8 cellular contexts compared by ENCODE assay signal in the genomic region with DNA sequence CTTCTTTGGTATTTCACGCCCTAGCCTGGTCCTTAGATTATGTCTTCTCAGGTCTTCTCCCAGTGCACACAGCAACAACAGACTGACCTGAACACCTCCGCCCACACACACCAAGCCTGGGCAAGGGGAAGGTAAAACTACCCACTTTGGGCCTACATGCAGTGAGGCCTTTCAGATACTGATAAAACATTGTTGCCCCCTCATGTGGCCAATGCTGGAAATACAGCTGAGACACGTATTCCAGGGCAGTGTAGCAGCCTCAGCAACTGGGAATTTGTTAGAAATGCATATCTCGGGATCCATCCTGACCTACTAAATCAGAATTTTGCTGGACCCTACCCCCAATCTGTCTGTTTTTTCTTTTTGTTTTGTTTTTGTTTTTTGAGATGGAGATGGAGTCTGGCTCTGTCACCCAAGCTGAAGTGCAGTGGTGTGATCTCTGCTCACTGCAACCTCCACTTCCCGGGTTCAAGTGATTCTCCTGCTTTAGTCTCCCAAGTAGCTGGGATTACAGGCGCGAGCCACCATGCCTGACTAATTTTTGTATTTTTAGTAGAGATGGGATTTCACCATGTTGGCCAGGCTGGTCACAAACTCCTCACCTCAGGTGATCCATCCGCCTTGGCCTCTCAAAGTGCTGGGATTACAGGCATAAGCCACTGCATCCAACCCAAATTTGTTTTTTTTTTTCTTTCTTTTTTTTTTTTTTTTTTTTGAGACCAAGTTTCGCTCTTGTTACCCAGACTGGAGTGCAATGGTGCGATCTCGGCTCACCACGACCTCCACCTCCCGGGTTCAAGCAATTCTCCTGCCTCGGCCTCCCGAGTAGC. TPM values are rescaled to one million over a fixed set of nuclear protein-coding genes. Genes with fewer than 3 reads are reported as not detected.
A peak's percentile ranks its signal among the peaks of the same experiment; 100 is the strongest.
DNase-seq lines count a peak whose midpoint lies in the region; ATAC-seq, FAIRE-seq and TF ChIP-seq lines count a peak whose summit lies in the region.
"Not testable (repeated sequence)": the region's sequence is repeated elsewhere in the genome, so short reads cannot be mapped to it uniquely, and the experiment has no call there.

No MANE protein-coding gene starts in this region.

- intact Hi-C loops in K562 (cut with micrococcal nuclease): loop anchor here (1.0 kb wide), 2 partner anchors 56 to 114 kb away; no protein-coding TSS in a partner anchor
- intact Hi-C loops in right cardiac atrium (cut with DNase I): loop anchor here in 1 of 4 donors (10.0 kb wide), 1 partner anchor 53 kb away; no protein-coding TSS in a partner anchor
- intact Hi-C loops in prostate gland (cut with DNase I): loop anchor here (10.0 kb wide), 1 partner anchor 53 kb away; no protein-coding TSS in a partner anchor

- ATAC-seq in K562: peak; percentile 91
- peak; percentile 69 to 70 for ATAC-seq in right cardiac atrium
- ATAC-seq in thoracic aorta (ENCODE audit: insufficient number of reproducible peaks, low FRiP score, low read depth): peak; percentile 65

- peak; percentile 94 for FAIRE-seq in K562 (lab: Jason Lieb, UNC)

- not testable (repeated sequence) for BruUV-seq in K562 (replicated peaks; lab: Mats Ljungman, UMichigan)

- not testable (repeated sequence) for TF ChIP-seq EP300 in K562 (IDR thresholded peaks at IDR 0.05; ENCODE audit: low read length)

- TF ChIP-seq POLR2A in K562 (conservative IDR thresholded peaks at IDR 0.05): peak; percentile 40; the same call in 1 of the 2 replicates
- not testable (repeated sequence) for TF ChIP-seq POLR2A in prostate gland (IDR thresholded peaks at IDR 0.05)

- not testable (repeated sequence) for H2AFZ ChIP-seq in K562 (ENCODE audit: low read depth, low read length)

- WGBS in K562 (ENCODE audit: insufficient coverage, low coverage, missing lambda C conversion rate): 54% methylated on average over 11 of the region's 15 CpGs
- WGBS in right cardiac atrium: 76% methylated on average over 15 of the region's 15 CpGs
- 75% methylated on average over 15 of the region's 15 CpGs for whole genome bisulfite sequencing in prostate gland

- H3K36me3 ChIP-seq in K562 (ENCODE audit: control insufficient read depth, insufficient read depth, low read length) (peaks cover 67% of the 10 kb centered on the region), thoracic aorta (peaks cover 26% of the 10 kb centered on the region)
- not testable (repeated sequence) for H3K36me3 ChIP-seq in prostate gland

- H3K27ac ChIP-seq in K562 (ENCODE audit: extremely low read depth, low read depth, low read length); right cardiac atrium (ENCODE audit: low read length); prostate gland; thoracic aorta: not testable (repeated sequence)

- in situ Hi-C loops in K562 (cut with MboI): loop anchor here (5.0 kb wide), 1 partner anchor 105 kb away; no protein-coding TSS in a partner anchor

- TF ChIP-seq RAD21 in K562 (CRISPR knock-in tag; conservative IDR thresholded peaks at IDR 0.05 in 1 of 2, IDR thresholded peaks at IDR 0.05 in 1 of 2): peak; percentile 51 to 83; a peak in 3 of 4 replicates

- peak; percentile 52 for DNase-seq in GDM1 (lab: John Stamatoyannopoulos, UW)
- peak; percentile 72 for DNase-seq in HK-2 (ENCODE audit: unreplicated experiment)
- peak; percentile 53 to 84 for DNase-seq in NCI-H526 (lab: John Stamatoyannopoulos, UW)
- DNase-seq in activated CD4-positive, CD25-positive, alpha-beta regulatory T cell treated with anti-CD3 and anti-CD28 coated beads, Interleukin-2, amount 50 U/mL, for 16 hours (ENCODE audit: low read depth, low spot score): peak; percentile 63
- peak; percentile 73 to 90 (median 77) for DNase-seq in K562 (ENCODE audit: extremely low read depth in 1 of 4, low spot score in 3 of 4)
- peak; percentile 62 to 86 (median 73) for DNase-seq in right cardiac atrium
- peak; percentile 81 for DNase-seq in prostate gland (ENCODE audit: low spot score)
- peak; percentile 48 for DNase-seq in thoracic aorta (ENCODE audit: low spot score)

- H3K9me3 ChIP-seq in K562 (replicated peaks; ENCODE audit: control insufficient read depth, insufficient read depth, low read depth, low read length); right cardiac atrium (ENCODE audit: control insufficient read depth, low read length); prostate gland; thoracic aorta: not testable (repeated sequence)

- peak; percentile 85 to 92 (median 90) for TF ChIP-seq CTCF in K562 (IDR thresholded peaks at IDR 0.05 in 2 of 3, conservative IDR thresholded peaks at IDR 0.05 in 1 of 3; ENCODE audit: insufficient read depth in 2 of 3, low read depth in 1 of 3, low read length in 3 of 3)
- TF ChIP-seq CTCF in prostate gland (IDR thresholded peaks at IDR 0.05): peak; percentile 45 to 80 (median 72)
- peak; percentile 75 for TF ChIP-seq CTCF in thoracic aorta (IDR thresholded peaks at IDR 0.05)

- not testable (repeated sequence) for H3K4me2 ChIP-seq in K562 (ENCODE audit: insufficient read depth, low read length)

- not testable (repeated sequence) for H4K20me1 ChIP-seq in K562 (replicated peaks; ENCODE audit: control insufficient read depth, insufficient read depth, low read length)

- H3K27me3 ChIP-seq in K562 (ENCODE audit: control insufficient read depth in 2 of 2, insufficient read depth in 2 of 2, low read length in 2 of 2); right cardiac atrium (ENCODE audit: control insufficient read depth, insufficient read depth); prostate gland (replicated peaks; ENCODE audit: insufficient read depth); thoracic aorta (replicated peaks; ENCODE audit: insufficient read depth): not testable (repeated sequence)

- POLR2A ChIA-PET in K562 (lab: Yijun Ruan, JAX): interaction anchor here (0.6 to 13.5 kb wide), 19 partner anchors 9 to 120 kb away, joined by 3 to 310 read pairs (median 5); partner anchors contain the start of genes ABCF1, DHX16, MDC1 and MRPS18B

- not testable (repeated sequence) for H3K9ac ChIP-seq in K562 (ENCODE audit: insufficient read depth in 1 of 2, low read depth in 2 of 2, low read length in 2 of 2)

- H3K4me1 ChIP-seq in K562 (replicated peaks in 1 of 2; ENCODE audit: control insufficient read depth in 2 of 2, insufficient read depth in 2 of 2, low read length in 2 of 2): peaks cover 4 to 11% of the 10 kb centered on the region in 2 experiments; a peak in 4 of 5 replicates
- not testable (repeated sequence) for H3K4me1 ChIP-seq in right cardiac atrium (ENCODE audit: control insufficient read depth, insufficient read depth, low read length); prostate gland (replicated peaks); thoracic aorta (ENCODE audit: control insufficient read depth in 1 of 2, low read depth in 2 of 2)

- H3K9me1 ChIP-seq in K562 (ENCODE audit: control insufficient read depth, insufficient read depth, low read length): not testable (repeated sequence)

- H3K79me2 ChIP-seq in K562 (ENCODE audit: control insufficient read depth, insufficient read depth, low read length): not testable (repeated sequence)

- CTCF ChIA-PET in K562 (lab: Yijun Ruan, JAX; ENCODE audit: low intra/inter-chr PET ratio): interaction anchor here (0.8 to 1.8 kb wide), 4 partner anchors 8 to 116 kb away, joined by 3 to 17 read pairs (median 8); no protein-coding TSS in a partner anchor

- H3K4me3 ChIP-seq in K562; right cardiac atrium (ENCODE audit: low read length); prostate gland; thoracic aorta: not testable (repeated sequence)

RNA-seq across cellular contexts. Expression of gene PPP1R10, which starts 19.5 kb away (rescaled TPM):
- total RNA-seq in K562 (2011; cell fraction: chromatin; rRNA removed; ENCODE audit: low replicate concordance): 194 and 283 TPM in 2 replicates
- 176 and 243 TPM in 2 replicates for total RNA-seq in K562 (2011; cell fraction: nucleolus; rRNA removed)
- total RNA-seq in K562 (2011; cell fraction: nucleoplasm; rRNA removed): 172 and 194 TPM in 2 replicates
- total RNA-seq in K562 (2014; rRNA removed) (32.6 and 60.5 TPM in 2 replicates), K562 (2014; rRNA removed; fragmentation: Illumina TruSeq; extraction: Trizol) (49.7 TPM in 2 replicates), K562 (2015; rRNA removed; fragmentation: Illumina TruSeq; extraction: Trizol) (39.9 and 49.9 TPM in 2 replicates), K562 (2021) (65.5 and 69.9 TPM in 2 replicates), right cardiac atrium (10 to 100 TPM; 36.5 to 46.6 (median 43.4) TPM), prostate gland (10 to 100 TPM; 40.0 to 51.0 TPM), thoracic aorta (10 to 100 TPM; 28.7 to 43.1 TPM)
- polyA plus RNA-seq in K562 (2011; rRNA removed) (19.4 and 28.1 TPM in 2 replicates), K562 (2014; fragmentation: Illumina TruSeq; extraction: Trizol) (31.3 and 61.2 TPM in 2 replicates), K562 (2014; fragmentation: Nextera tagmentation; extraction: Ambion mirVana) (10 to 100 TPM; 14.1 to 21.9 TPM), K562 (2014; rRNA removed) (26.8 and 30.4 TPM in 2 replicates), right cardiac atrium (16.0 TPM)
- polyA plus RNA-seq in K562 (2011; cell fraction: cytosol; rRNA removed): 14.0 and 15.3 TPM in 2 replicates
- polyA plus RNA-seq in K562 (2011; cell fraction: nucleus; rRNA removed): 79.8 and 95.1 TPM in 2 replicates
- polyA plus RNA-seq in K562 (2012): 38.2 and 56.5 TPM in 2 replicates
- polyA minus RNA-seq in K562 (2011; rRNA and poly(A)+ RNA removed): 111 and 152 TPM in 2 replicates
- polyA minus RNA-seq in K562 (2011; cell fraction: cytosol; rRNA and poly(A)+ RNA removed): 27.6 and 30.5 TPM in 2 replicates
- polyA minus RNA-seq in K562 (2011; cell fraction: nucleus; rRNA and poly(A)+ RNA removed): 193 and 329 TPM in 2 replicates

RNA-seq across cellular contexts. Expression of gene MRPS18B, which starts 20.1 kb away (rescaled TPM):
- 34.1 and 72.7 TPM in 2 replicates for total RNA-seq in K562 (2011; cell fraction: chromatin; rRNA removed; ENCODE audit: low replicate concordance)
- total RNA-seq in K562 (2011; cell fraction: nucleolus; rRNA removed): 57.9 and 58.4 TPM in 2 replicates
- 49.2 and 50.2 TPM in 2 replicates for total RNA-seq in K562 (2011; cell fraction: nucleoplasm; rRNA removed)
- total RNA-seq in K562 (2014; rRNA removed): 134 and 143 TPM in 2 replicates
- total RNA-seq in K562 (2014; rRNA removed; fragmentation: Illumina TruSeq; extraction: Trizol): 159 TPM in 2 replicates
- 144 and 146 TPM in 2 replicates for total RNA-seq in K562 (2015; rRNA removed; fragmentation: Illumina TruSeq; extraction: Trizol)
- total RNA-seq in K562 (2021): 125 and 132 TPM in 2 replicates
- polyA plus RNA-seq in K562 (2011; rRNA removed): 177 and 178 TPM in 2 replicates
- polyA plus RNA-seq in K562 (2011; cell fraction: cytosol; rRNA removed): 261 and 277 TPM in 2 replicates
- polyA plus RNA-seq in K562 (2011; cell fraction: nucleus; rRNA removed): 41.8 and 46.9 TPM in 2 replicates
- polyA plus RNA-seq in K562 (2012): 141 and 165 TPM in 2 replicates
- polyA plus RNA-seq in K562 (2014; fragmentation: Illumina TruSeq; extraction: Trizol): 285 and 292 TPM in 2 replicates
- 100 to 1,000 TPM; 331 to 383 TPM for polyA plus RNA-seq in K562 (2014; fragmentation: Nextera tagmentation; extraction: Ambion mirVana)
- 180 and 270 TPM in 2 replicates for polyA plus RNA-seq in K562 (2014; rRNA removed)
- 121 and 136 TPM in 2 replicates for polyA minus RNA-seq in K562 (2011; rRNA and poly(A)+ RNA removed)
- 91.8 and 121 TPM in 2 replicates for polyA minus RNA-seq in K562 (2011; cell fraction: cytosol; rRNA and poly(A)+ RNA removed)
- polyA minus RNA-seq in K562 (2011; cell fraction: nucleus; rRNA and poly(A)+ RNA removed): 25.8 and 35.7 TPM in 2 replicates
- total RNA-seq in right cardiac atrium: 10 to 100 TPM; 60.2 to 77.5 (median 72.0) TPM
- polyA plus RNA-seq in right cardiac atrium: 97.6 TPM
- 10 to 100 TPM; 63.6 to 69.2 TPM for total RNA-seq in prostate gland
- 10 to 100 TPM; 23.6 to 27.3 TPM for total RNA-seq in thoracic aorta

RNA-seq across cellular contexts. Expression of gene ABCF1, which starts 26.3 kb away (rescaled TPM):
- 106 and 144 TPM in 2 replicates for total RNA-seq in K562 (2011; cell fraction: chromatin; rRNA removed; ENCODE audit: low replicate concordance)
- total RNA-seq in K562 (2011; cell fraction: nucleolus; rRNA removed): 68.8 and 74.0 TPM in 2 replicates
- 67.5 and 78.2 TPM in 2 replicates for total RNA-seq in K562 (2011; cell fraction: nucleoplasm; rRNA removed)
- total RNA-seq in K562 (2014; rRNA removed) (149 and 166 TPM in 2 replicates), K562 (2014; rRNA removed; fragmentation: Illumina TruSeq; extraction: Trizol) (102 and 114 TPM in 2 replicates), K562 (2015; rRNA removed; fragmentation: Illumina TruSeq; extraction: Trizol) (137 and 138 TPM in 2 replicates), K562 (2021) (120 and 138 TPM in 2 replicates), right cardiac atrium (10 to 100 TPM; 36.7 to 40.7 (median 39.2) TPM), prostate gland (10 to 100 TPM; 42.3 to 49.2 TPM), thoracic aorta (10 to 100 TPM; 24.2 to 52.1 TPM)
- polyA plus RNA-seq in K562 (2011; rRNA removed) (47.4 and 53.0 TPM in 2 replicates), K562 (2014; fragmentation: Illumina TruSeq; extraction: Trizol) (193 and 194 TPM in 2 replicates), K562 (2014; fragmentation: Nextera tagmentation; extraction: Ambion mirVana) (10 to 100 TPM; 41.6 to 43.5 TPM), K562 (2014; rRNA removed) (91.6 and 95.4 TPM in 2 replicates), right cardiac atrium (26.8 TPM)
- polyA plus RNA-seq in K562 (2011; cell fraction: cytosol; rRNA removed): 55.5 and 68.2 TPM in 2 replicates
- 107 and 119 TPM in 2 replicates for polyA plus RNA-seq in K562 (2011; cell fraction: nucleus; rRNA removed)
- polyA plus RNA-seq in K562 (2012): 94.3 and 135 TPM in 2 replicates
- 64.1 and 88.2 TPM in 2 replicates for polyA minus RNA-seq in K562 (2011; rRNA and poly(A)+ RNA removed)
- 70.7 and 87.6 TPM in 2 replicates for polyA minus RNA-seq in K562 (2011; cell fraction: cytosol; rRNA and poly(A)+ RNA removed)
- 30.8 and 44.9 TPM in 2 replicates for polyA minus RNA-seq in K562 (2011; cell fraction: nucleus; rRNA and poly(A)+ RNA removed)

RNA-seq across cellular contexts. Expression of gene ATAT1, which starts 29.1 kb away (rescaled TPM):
- 24.6 and 28.0 TPM in 2 replicates for total RNA-seq in K562 (2011; cell fraction: chromatin; rRNA removed; ENCODE audit: low replicate concordance)
- 10.2 and 12.0 TPM in 2 replicates for total RNA-seq in K562 (2011; cell fraction: nucleolus; rRNA removed)
- 21.6 and 43.5 TPM in 2 replicates for total RNA-seq in K562 (2011; cell fraction: nucleoplasm; rRNA removed)
- total RNA-seq in K562 (2014; rRNA removed) (1.00 and 2.9 TPM in 2 replicates), K562 (2014; rRNA removed; fragmentation: Illumina TruSeq; extraction: Trizol) (1.5 and 1.7 TPM in 2 replicates), K562 (2015; rRNA removed; fragmentation: Illumina TruSeq; extraction: Trizol) (1.6 and 1.7 TPM in 2 replicates), K562 (2021) (3.7 and 4.1 TPM in 2 replicates), right cardiac atrium (1 to 10 TPM; 2.6 to 3.5 (median 3.2) TPM), prostate gland (10 to 100 TPM in 1 of 2 donors, 1 to 10 TPM in 1; 8.7 to 11.0 TPM), thoracic aorta (10 to 100 TPM in 1 of 2 donors, 1 to 10 TPM in 1; 4.1 to 12.2 TPM)
- polyA plus RNA-seq in K562 (2011; rRNA removed) (4.2 and 7.4 TPM in 2 replicates), K562 (2014; fragmentation: Illumina TruSeq; extraction: Trizol) (4.3 and 5.8 TPM in 2 replicates), K562 (2014; fragmentation: Nextera tagmentation; extraction: Ambion mirVana) (under 1 TPM; 0.65 to 0.71 TPM), K562 (2014; rRNA removed) (4.9 and 5.1 TPM in 2 replicates), right cardiac atrium (2.8 TPM)
- polyA plus RNA-seq in K562 (2011; cell fraction: cytosol; rRNA removed): 4.0 and 6.1 TPM in 2 replicates
- 38.2 and 41.0 TPM in 2 replicates for polyA plus RNA-seq in K562 (2011; cell fraction: nucleus; rRNA removed)
- 4.5 and 6.2 TPM in 2 replicates for polyA plus RNA-seq in K562 (2012)
- 3.3 and 3.9 TPM in 2 replicates for polyA minus RNA-seq in K562 (2011; rRNA and poly(A)+ RNA removed)
- polyA minus RNA-seq in K562 (2011; cell fraction: cytosol; rRNA and poly(A)+ RNA removed): 1.5 and 2.3 TPM in 2 replicates
- 4.8 and 7.0 TPM in 2 replicates for polyA minus RNA-seq in K562 (2011; cell fraction: nucleus; rRNA and poly(A)+ RNA removed)

RNA-seq across cellular contexts. Expression of gene PRR3, which starts 40.4 kb away (rescaled TPM):
- total RNA-seq in K562 (2011; cell fraction: chromatin; rRNA removed; ENCODE audit: low replicate concordance): 30.7 and 40.4 TPM in 2 replicates
- 17.5 and 18.5 TPM in 2 replicates for total RNA-seq in K562 (2011; cell fraction: nucleolus; rRNA removed)
- total RNA-seq in K562 (2011; cell fraction: nucleoplasm; rRNA removed): 28.0 and 48.3 TPM in 2 replicates
- total RNA-seq in K562 (2014; rRNA removed): 25.3 and 27.7 TPM in 2 replicates
- 22.5 and 23.5 TPM in 2 replicates for total RNA-seq in K562 (2014; rRNA removed; fragmentation: Illumina TruSeq; extraction: Trizol)
- 31.9 and 33.6 TPM in 2 replicates for total RNA-seq in K562 (2015; rRNA removed; fragmentation: Illumina TruSeq; extraction: Trizol)
- total RNA-seq in K562 (2021): 28.8 and 31.4 TPM in 2 replicates
- 38.6 and 44.3 TPM in 2 replicates for polyA plus RNA-seq in K562 (2011; rRNA removed)
- 57.5 and 64.8 TPM in 2 replicates for polyA plus RNA-seq in K562 (2011; cell fraction: cytosol; rRNA removed)
- 41.6 and 45.0 TPM in 2 replicates for polyA plus RNA-seq in K562 (2011; cell fraction: nucleus; rRNA removed)
- polyA plus RNA-seq in K562 (2012): 19.5 and 24.7 TPM in 2 replicates
- polyA plus RNA-seq in K562 (2014; fragmentation: Illumina TruSeq; extraction: Trizol): 52.2 and 59.6 TPM in 2 replicates
- 10 to 100 TPM; 23.9 to 26.6 TPM for polyA plus RNA-seq in K562 (2014; fragmentation: Nextera tagmentation; extraction: Ambion mirVana)
- polyA plus RNA-seq in K562 (2014; rRNA removed): 34.6 and 38.0 TPM in 2 replicates
- 46.0 and 47.8 TPM in 2 replicates for polyA minus RNA-seq in K562 (2011; rRNA and poly(A)+ RNA removed)
- polyA minus RNA-seq in K562 (2011; cell fraction: cytosol; rRNA and poly(A)+ RNA removed): 13.3 and 18.6 TPM in 2 replicates
- 12.8 and 21.0 TPM in 2 replicates for polyA minus RNA-seq in K562 (2011; cell fraction: nucleus; rRNA and poly(A)+ RNA removed)
- 1 to 10 TPM; 4.4 to 5.7 (median 4.9) TPM for total RNA-seq in right cardiac atrium
- 4.2 TPM for polyA plus RNA-seq in right cardiac atrium
- total RNA-seq in prostate gland: 10 to 100 TPM in 1 of 2 donors, 1 to 10 TPM in 1; 8.6 to 11.7 TPM
- total RNA-seq in thoracic aorta: 10 to 100 TPM in 1 of 2 donors, 1 to 10 TPM in 1; 4.2 to 10.4 TPM
